1 cellular context compared by ENCODE assay signal in genomic region chr14:64422753-64423152, GRCh38.
TF ChIP-seq lines count a peak whose summit lies in the region.

No MANE protein-coding gene starts in this region.

TF ChIP-seq in WTC11, 78 proteins besides CTCF, POLR2A, EP300 and RAD21 (continued from another document):
- TF ChIP-seq PREB (CRISPR knock-in tag; IDR thresholded peaks at IDR 0.05; ENCODE audit: borderline replicate concordance) (no peak), KAT7 (CRISPR knock-in tag; IDR thresholded peaks at IDR 0.05; ENCODE audit: borderline replicate concordance) (no peak), ATF2 (CRISPR knock-in tag; IDR thresholded peaks at IDR 0.05; ENCODE audit: borderline replicate concordance, low read depth) (no peak), ERG (CRISPR knock-in tag; IDR thresholded peaks at IDR 0.05) (no peak)
